In the genomic region with DNA sequence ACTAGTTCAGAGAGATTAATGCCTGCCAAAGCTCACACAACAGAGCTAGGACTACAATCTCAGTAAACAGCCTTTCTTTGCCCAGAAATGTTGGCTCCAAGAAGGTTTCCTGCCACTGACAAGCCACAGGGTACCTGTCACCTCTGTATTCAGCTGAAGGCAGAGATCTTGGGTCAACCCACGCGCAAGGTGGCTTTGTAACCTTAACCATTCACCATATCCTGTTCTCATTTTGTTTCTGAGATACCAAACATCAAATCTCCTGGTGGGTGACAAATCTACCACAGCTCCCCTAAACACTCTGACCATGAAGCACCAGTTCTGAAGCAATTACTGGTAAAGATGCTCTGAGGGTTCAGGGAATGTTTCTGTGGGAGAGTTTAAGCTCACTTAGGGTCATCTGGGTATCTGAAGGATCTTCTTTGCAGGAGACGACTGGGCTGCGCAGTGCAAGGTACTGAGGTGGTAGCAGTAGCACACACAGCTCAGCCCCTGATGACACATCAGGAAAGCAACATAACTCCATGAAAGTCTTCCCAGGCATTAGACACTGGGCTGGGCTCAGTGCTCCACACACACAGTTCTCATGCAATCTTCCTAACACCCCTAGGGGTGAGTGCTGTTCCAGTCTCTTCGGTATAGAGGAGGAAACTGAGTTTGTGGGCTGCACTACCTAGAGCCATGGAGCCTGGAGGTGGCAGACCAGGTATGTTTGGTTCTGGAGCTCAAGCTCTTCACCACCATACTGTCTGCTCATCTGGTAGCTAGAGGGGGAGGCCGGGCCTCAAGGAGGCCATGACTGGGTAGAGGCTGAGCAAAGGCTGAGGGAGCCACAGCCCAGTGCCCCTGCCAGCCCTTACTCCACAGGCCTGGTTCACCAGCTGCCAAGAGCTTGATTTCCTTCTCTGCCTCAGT, we compare ENCODE assay signal across 15 cellular contexts. TPM values are rescaled to one million over a fixed set of nuclear protein-coding genes. Genes with fewer than 3 reads are reported as not detected.
DNase-seq lines count a peak whose midpoint lies in the region; ATAC-seq and TF ChIP-seq lines count a peak whose summit lies in the region.
"Had no signal": no experiment of that assay in that cellular context is flagged by ENCODE, and none has a peak within 500 bp of the region (broad histone marks: within the 10 kb centered on the region; RNA-seq: fewer than 3 reads in every experiment).

No MANE protein-coding gene starts in this region.

- H3K23ac ChIP-seq in IMR-90 (ENCODE audit: low read depth, low read length): no peak overlapping the region

- no peak overlapping the region for H4K8ac ChIP-seq in IMR-90 (ENCODE audit: low read depth in 2 of 2, low read length in 2 of 2)

- no peak for TF ChIP-seq RAD21 in IMR-90 (IDR thresholded peaks at IDR 0.05; ENCODE audit: low read length)

- H3K9me3 Mint-ChIP-seq in activated CD8-positive, alpha-beta T cell treated with anti-CD3 and anti-CD28 coated beads for 36 hours: no peaks in the 10 kb centered on the region
- H3K9me3 Mint-ChIP-seq: GM23338 had no signal

- ATAC-seq in IMR-90 (ENCODE audit: low read depth) (no peak), HG03135 (IDR thresholded peaks at IDR 0.05; ENCODE audit: unreplicated experiment) (no peak), GM18907 (IDR thresholded peaks at IDR 0.05; ENCODE audit: unreplicated experiment) (no peak)
- ATAC-seq in activated CD8-positive, alpha-beta T cell treated with anti-CD3 and anti-CD28 coated beads for 36 hours: peak; percentile 79
- ATAC-seq: GM23338 had no signal

- H3K27ac Mint-ChIP-seq in activated CD8-positive, alpha-beta T cell treated with anti-CD3 and anti-CD28 coated beads for 36 hours: peak overlapping the region; percentile 80
- H3K27ac Mint-ChIP-seq: GM23338 had no signal

- intact Hi-C loops in IMR-90 (cut with micrococcal nuclease): no loop called here
- intact Hi-C loops in activated CD8-positive, alpha-beta T cell treated with anti-CD3 and anti-CD28 coated beads for 36 hours (cut with micrococcal nuclease): no loop called here

- H3K9me3 ChIP-seq in IMR-90 (ENCODE audit: control insufficient read depth, insufficient read depth, low read length): no peaks in the 10 kb centered on the region
- no peaks in the 10 kb centered on the region for H3K9me3 ChIP-seq in effector memory CD4-positive, alpha-beta T cell (ENCODE audit: control insufficient read depth, low read length)
- H3K9me3 ChIP-seq: BLaER1 treated with 17β-estradiol and CSF1 and Interleukin-3, amounts not matched to agents 10 nM and 100 nM had no signal

- no peak overlapping the region for H3K27ac ChIP-seq in IMR-90 (ENCODE audit: insufficient read depth, low read length)
- peak overlapping the region; percentile 60 for H3K27ac ChIP-seq in effector memory CD4-positive, alpha-beta T cell (ENCODE audit: insufficient read depth, low read length, poor library complexity, severe bottlenecking)
- H3K27ac ChIP-seq: BLaER1 treated with 17β-estradiol and CSF1 and Interleukin-3, amounts not matched to agents 10 nM and 100 nM; RWPE1 had no signal

- dilution Hi-C loops in IMR-90 (cut with HindIII; ENCODE audit: low sequenced_read_pairs, unreplicated experiment): no loop called here

- H3K4me2 ChIP-seq in IMR-90 (ENCODE audit: low read depth, low read length): no peak overlapping the region
- H3K4me2 ChIP-seq: BLaER1 treated with 17β-estradiol and CSF1 and Interleukin-3, amounts not matched to agents 10 nM and 100 nM; GM23338 had no signal

- no peaks in the 10 kb centered on the region for H3K27me3 ChIP-seq in IMR-90 (ENCODE audit: control insufficient read depth, insufficient read depth, low read length)
- no peaks in the 10 kb centered on the region for H3K27me3 ChIP-seq in effector memory CD4-positive, alpha-beta T cell (replicated peaks; ENCODE audit: control insufficient read depth, insufficient read depth, low read length, poor library complexity, severe bottlenecking)
- H3K27me3 ChIP-seq: BLaER1 treated with 17β-estradiol and CSF1 and Interleukin-3, amounts not matched to agents 10 nM and 100 nM had no signal

- H3K4me3 ChIP-seq in IMR-90 (ENCODE audit: insufficient read depth, low read depth, low read length): no peak overlapping the region
- no peak overlapping the region for H3K4me3 ChIP-seq in effector memory CD4-positive, alpha-beta T cell (ENCODE audit: insufficient read depth, low read depth, low read length, poor library complexity, severe bottlenecking)
- H3K4me3 ChIP-seq: BLaER1 treated with 17β-estradiol and CSF1 and Interleukin-3, amounts not matched to agents 10 nM and 100 nM; GM23338 had no signal

- no peak overlapping the region for H2BK15ac ChIP-seq in IMR-90 (ENCODE audit: low read depth, low read length)

- peaks cover 35% of the 10 kb centered on the region for H3K4me1 ChIP-seq in IMR-90 (ENCODE audit: control insufficient read depth, insufficient read depth, low read length)
- peaks cover 21% of the 10 kb centered on the region for H3K4me1 ChIP-seq in effector memory CD4-positive, alpha-beta T cell (ENCODE audit: control insufficient read depth, insufficient read depth, low read length, poor library complexity, severe bottlenecking)
- H3K4me1 ChIP-seq: BLaER1 treated with 17β-estradiol and CSF1 and Interleukin-3, amounts not matched to agents 10 nM and 100 nM had no signal

- no peak overlapping the region for H4K91ac ChIP-seq in IMR-90 (ENCODE audit: insufficient read depth, low read depth, low read length)

- no CpG with 5 or more reads among the region's 6 CpGs for WGBS in IMR-90 (ENCODE audit: extremely low coverage in 2 of 2, insufficient read length in 1 of 2), 2 experiments

- H2AFZ ChIP-seq in IMR-90 (replicated peaks; ENCODE audit: low read length, poor library complexity): no peak overlapping the region
- H2AFZ ChIP-seq: GM23338 had no signal

- H4K5ac ChIP-seq in IMR-90 (ENCODE audit: low read depth, low read length): no peak overlapping the region

- no peak overlapping the region for H3K14ac ChIP-seq in IMR-90 (replicated peaks; ENCODE audit: low read depth, low read length)

- no peaks in the 10 kb centered on the region for H3K27me3 Mint-ChIP-seq in activated CD8-positive, alpha-beta T cell treated with anti-CD3 and anti-CD28 coated beads for 36 hours

- peak overlapping the region; percentile 56 for H2AK5ac ChIP-seq in IMR-90 (ENCODE audit: low read depth, low read length)

- DNase-seq in IMR-90: no peak
- peak; percentile 93 for DNase-seq in activated CD8-positive, alpha-beta T cell treated with anti-CD3 and anti-CD28 coated beads for 36 hours
- peak in 1 of 3 donors; percentile 27 for DNase-seq in effector memory CD4-positive, alpha-beta T cell
- DNase-seq in stimulated activated CD8-positive, alpha-beta memory T cell treated with anti-CD3 and anti-CD28 coated beads, Interleukin-2, amount 100 ng/mL, for 1 hour (ENCODE audit: low read depth in 2 of 2): peak; percentile 14 to 29
- DNase-seq in ACHN: no peak
- no peak for DNase-seq in NCI-H1436 treated with DMSO at 0.1 percent for 48 hours (lab: John Stamatoyannopoulos, UW)
- DNase-seq: caudate nucleus, NCI-H2171 had no signal

- no peak for TF ChIP-seq POLR2A in IMR-90 (IDR thresholded peaks at IDR 0.05; ENCODE audit: low read depth, low read length)

- peaks cover 66% of the 10 kb centered on the region for H3K36me3 ChIP-seq in IMR-90 (ENCODE audit: control insufficient read depth, insufficient read depth, low read length)
- peaks cover 81% of the 10 kb centered on the region for H3K36me3 ChIP-seq in effector memory CD4-positive, alpha-beta T cell (ENCODE audit: control insufficient read depth, insufficient read depth, low read length)

- no peak overlapping the region for H3K4me3 Mint-ChIP-seq in activated CD8-positive, alpha-beta T cell treated with anti-CD3 and anti-CD28 coated beads for 36 hours
- H3K4me3 Mint-ChIP-seq: GM23338 had no signal

- POLR2A ChIA-PET in IMR-90 (lab: Charles Lee; ENCODE audit: unreplicated experiment): no interaction called here
- POLR2A ChIA-PET in activated CD8-positive, alpha-beta T cell treated with anti-CD3 and anti-CD28 coated beads for 36 hours (lab: Charles Lee): interaction anchor here (0.9 to 3.2 kb wide), 11 partner anchors 9 to 421 kb away, joined by 3 to 17 read pairs (median 4); a partner anchor contains a TSS

- TF ChIP-seq CTCF in IMR-90 (conservative IDR thresholded peaks at IDR 0.05; ENCODE audit: low read depth, low read length): no peak
- TF ChIP-seq CTCF in activated CD8-positive, alpha-beta T cell treated with anti-CD3 and anti-CD28 coated beads for 36 hours (IDR thresholded peaks at IDR 0.05): no peak

- peaks cover 61% of the 10 kb centered on the region for H3K4me1 Mint-ChIP-seq in activated CD8-positive, alpha-beta T cell treated with anti-CD3 and anti-CD28 coated beads for 36 hours (ENCODE audit: low read depth)
- H3K4me1 Mint-ChIP-seq: GM23338 had no signal

- in situ Hi-C loops in IMR-90 (cut with MboI; ENCODE audit: low sequenced_read_pairs) (no loop called here), ACHN (cut with HindIII; ENCODE audit: low pct_ligation_motif_present, low pct_unique_long_range_greater_than_20kb, low sequenced_read_pairs) (no loop called here)

- no peak overlapping the region for H2AK9ac ChIP-seq in IMR-90 (replicated peaks; ENCODE audit: low read depth, low read length, poor library complexity)

- peaks cover 92% of the 10 kb centered on the region for H3K36me3 Mint-ChIP-seq in activated CD8-positive, alpha-beta T cell treated with anti-CD3 and anti-CD28 coated beads for 36 hours (ENCODE audit: low read depth)

- CTCF ChIA-PET in IMR-90 (lab: Yijun Ruan, JAX): interaction anchor here (0.6 kb wide), 2 partner anchors 42 to 1319 kb away, joined by 3 to 4 read pairs; no protein-coding TSS in a partner anchor
- CTCF ChIA-PET in activated CD8-positive, alpha-beta T cell treated with anti-CD3 and anti-CD28 coated beads for 36 hours (lab: Charles Lee): interaction anchor here (0.9 to 35.9 kb wide), 12 partner anchors 10 to 290 kb away, joined by 3 to 656 read pairs (median 4); no protein-coding TSS in a partner anchor

- H3K9me1 ChIP-seq in IMR-90 (ENCODE audit: insufficient read depth, low read length): peaks cover 34% of the 10 kb centered on the region

- H3K9ac ChIP-seq in IMR-90 (ENCODE audit: low read depth, low read length): no peak overlapping the region
- H3K9ac ChIP-seq: BLaER1 treated with 17β-estradiol and CSF1 and Interleukin-3, amounts not matched to agents 10 nM and 100 nM had no signal

- H3K4ac ChIP-seq in IMR-90 (ENCODE audit: low read depth, low read length): 0 out of 2 replicates have a peak overlapping the region, but pooled peaks have one; percentile 8

- no peak overlapping the region for H3K56ac ChIP-seq in IMR-90 (ENCODE audit: extremely low read depth, insufficient read depth, low read length)

- H4K20me1 ChIP-seq in IMR-90 (ENCODE audit: insufficient read depth, low read length): peaks cover 7% of the 10 kb centered on the region; the same call in 1 of the 2 replicates
- H4K20me1 ChIP-seq: BLaER1 treated with 17β-estradiol and CSF1 and Interleukin-3, amounts not matched to agents 10 nM and 100 nM had no signal

- H2BK120ac ChIP-seq in IMR-90 (ENCODE audit: low read depth, low read length): no peak overlapping the region

- no TSS peak for BruUV-seq in IMR-90 (replicated peaks; lab: Mats Ljungman, UMichigan)

- no peak overlapping the region for H3K18ac ChIP-seq in IMR-90 (ENCODE audit: low read depth, low read length)

- H2BK20ac ChIP-seq in IMR-90 (ENCODE audit: low read depth, low read length): no peak overlapping the region

- H2BK5ac ChIP-seq in IMR-90 (ENCODE audit: low read depth, low read length, poor library complexity, severe bottlenecking): no peak overlapping the region

- H3K79me1 ChIP-seq in IMR-90 (ENCODE audit: low read depth in 1 of 2, low read length in 2 of 2): peaks cover 0 to 4% of the 10 kb centered on the region in 2 experiments; a peak in 1 of 4 replicates

RNA-seq across cellular contexts. Expression of a gene that starts 7.7 kb away (rescaled TPM):
- under 0.01 TPM in 1 of 2 replicates, not detected in the other for total RNA-seq in IMR-90 (2012; rRNA removed)
- polyA plus RNA-seq in IMR-90 (2012; rRNA removed): not detected in 2 replicates
- not detected in 2 replicates for polyA plus RNA-seq in IMR-90 (2012; cell fraction: cytosol; rRNA removed)
- polyA plus RNA-seq in IMR-90 (2012; cell fraction: nucleus; rRNA removed; ENCODE audit: low replicate concordance): not detected in 2 replicates
- 1 to 10 TPM; 3.2 to 3.4 TPM for total RNA-seq in activated CD8-positive, alpha-beta T cell treated with anti-CD3 and anti-CD28 coated beads for 36 hours
- total RNA-seq: GM23338, kidney epithelial cell, osteoblast had no signal

RNA-seq across cellular contexts. Expression of a gene that starts 44.7 kb away (rescaled TPM):
- total RNA-seq in IMR-90 (2012; rRNA removed): 16.1 and 20.1 TPM in 2 replicates
- polyA plus RNA-seq in IMR-90 (2012; rRNA removed): 12.0 and 13.7 TPM in 2 replicates
- polyA plus RNA-seq in IMR-90 (2012; cell fraction: cytosol; rRNA removed): 6.7 and 10.1 TPM in 2 replicates
- polyA plus RNA-seq in IMR-90 (2012; cell fraction: nucleus; rRNA removed; ENCODE audit: low replicate concordance): 6.8 and 8.8 TPM in 2 replicates
- 10 to 100 TPM; 14.1 to 14.5 TPM for total RNA-seq in activated CD8-positive, alpha-beta T cell treated with anti-CD3 and anti-CD28 coated beads for 36 hours

Comparison
In these comparisons a context has a peak if more than half of its experiments do, and no peak if none do; other contexts are left out.
1. DNase-seq: peak in activated CD8-positive, alpha-beta T cell treated with anti-CD3 and anti-CD28 coated beads for 36 hours (single experiment) and stimulated activated CD8-positive, alpha-beta memory T cell treated with anti-CD3 and anti-CD28 coated beads, Interleukin-2, amount 100 ng/mL, for 1 hour (2 of 2); none in IMR-90 (single experiment), ACHN (single experiment) and NCI-H1436 treated with DMSO at 0.1 percent for 48 hours (single experiment).